9 cellular contexts compared by ENCODE assay signal in the genomic region with DNA sequence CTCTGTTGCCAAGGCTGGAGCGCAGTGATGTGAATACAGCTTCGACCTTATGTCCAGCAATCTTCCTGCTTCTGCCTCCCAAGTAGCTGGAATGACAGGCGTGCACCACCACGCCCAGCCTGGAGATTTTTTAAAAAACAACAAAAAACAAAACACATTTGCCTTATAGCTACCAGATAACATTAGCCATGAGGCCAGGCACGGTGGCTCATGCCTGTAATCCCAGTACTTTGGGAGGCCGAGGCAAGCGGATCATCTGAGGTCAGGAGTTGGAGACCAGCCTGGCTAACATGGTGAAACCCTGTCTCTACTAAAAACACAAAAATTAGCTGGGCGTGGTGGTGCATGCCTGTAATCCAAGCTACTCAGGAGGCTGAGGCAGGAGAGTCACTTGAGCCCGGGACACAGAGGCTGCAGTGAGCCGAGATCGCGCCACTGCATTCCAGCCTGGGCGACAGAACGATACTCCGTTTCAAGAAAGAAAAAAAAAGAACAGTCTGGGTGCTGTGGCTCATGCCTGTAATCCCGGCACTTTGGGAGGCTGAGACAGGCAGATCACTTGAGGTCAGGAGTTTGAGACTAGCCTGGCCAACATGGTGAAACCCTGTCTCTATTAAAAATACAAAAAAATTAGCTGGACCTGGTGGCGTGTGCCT. TPM values are rescaled to one million over a fixed set of nuclear protein-coding genes. Genes with fewer than 3 reads are reported as not detected.
DNase-seq lines count a peak whose midpoint lies in the region; TF ChIP-seq lines count a peak whose summit lies in the region.
"Not testable (repeated sequence)": the region's sequence is repeated elsewhere in the genome, so short reads cannot be mapped to it uniquely, and the experiment has no call there.
"Had no signal": no experiment of that assay in that cellular context is flagged by ENCODE, and none has a peak within 500 bp of the region (broad histone marks: within the 10 kb centered on the region; RNA-seq: fewer than 3 reads in every experiment).

No MANE protein-coding gene starts in this region.

- not testable (repeated sequence) for DNase-seq in HFFc6; SJCRH30; fibroblast of lung (ENCODE audit: low read depth in 2 of 2); left ventricle myocardium inferior; sigmoid colon; type B pancreatic cell (ENCODE audit: extremely low spot score, unreplicated experiment)
- DNase-seq in brain microvascular endothelial cell, result peak; percentile 20

- H3K9ac ChIP-seq in fibroblast of lung (ENCODE audit: insufficient read depth, low read length), result not testable (repeated sequence)

- H3K27ac Mint-ChIP-seq in HFFc6, result peak overlapping the region; percentile 12; the same call in 1 of the 2 replicates
- H3K27ac Mint-ChIP-seq in nephron, result peak overlapping the region; percentile 90 to 97 (median 92)
- H3K27ac Mint-ChIP-seq in type B pancreatic cell, result peak overlapping the region; percentile 67

- not testable (repeated sequence) for TF ChIP-seq CTCF in HFFc6 (IDR thresholded peaks at IDR 0.05); brain microvascular endothelial cell (IDR thresholded peaks at IDR 0.05; ENCODE audit: low read depth, low read length, missing control alignments); fibroblast of lung (conservative IDR thresholded peaks at IDR 0.05 in 1 of 2, IDR thresholded peaks at IDR 0.05 in 1 of 2; ENCODE audit: low read depth in 1 of 2, low read length in 2 of 2); left ventricle myocardium inferior (IDR thresholded peaks at IDR 0.05; ENCODE audit: borderline replicate concordance); nephron (IDR thresholded peaks at IDR 0.05; ENCODE audit: unreplicated experiment in 3 of 3); sigmoid colon (IDR thresholded peaks at IDR 0.05); type B pancreatic cell (conservative IDR thresholded peaks at IDR 0.05)

- TF ChIP-seq POLR2A in sigmoid colon (IDR thresholded peaks at IDR 0.05), result not testable (repeated sequence)

- H3K4me3 ChIP-seq in SJCRH30; brain microvascular endothelial cell (ENCODE audit: low read depth, low read length); fibroblast of lung (replicated peaks in 1 of 4; ENCODE audit: control extremely low read depth in 1 of 4, insufficient read depth in 1 of 4, low read depth in 3 of 4, low read length in 4 of 4); left ventricle myocardium inferior; sigmoid colon: not testable (repeated sequence)

- H2AFZ ChIP-seq in fibroblast of lung (ENCODE audit: low read length), result not testable (repeated sequence)

- not testable (repeated sequence) for H3K9me3 Mint-ChIP-seq in HFFc6, nephron, type B pancreatic cell

- H3K27me3 Mint-ChIP-seq in HFFc6 (ENCODE audit: insufficient read depth); nephron (ENCODE audit: low read depth); type B pancreatic cell: not testable (repeated sequence)

- 93 to 94% methylated on average over 17 of the region's 17 CpGs for WGBS in sigmoid colon, 2 donors

- intact Hi-C loops in left ventricle myocardium inferior (cut with micrococcal nuclease); sigmoid colon (cut with DNase I): not testable (repeated sequence)

- H3K9me3 ChIP-seq in SJCRH30 (replicated peaks); fibroblast of lung (ENCODE audit: control insufficient read depth, insufficient read depth, low read depth, low read length); left ventricle myocardium inferior (replicated peaks); sigmoid colon: not testable (repeated sequence)

- not testable (repeated sequence) for H3K36me3 Mint-ChIP-seq in HFFc6 (ENCODE audit: low read depth); type B pancreatic cell
- peaks cover 27% of the 10 kb centered on the region for H3K36me3 Mint-ChIP-seq in nephron (ENCODE audit: low read depth)

- not testable (repeated sequence) for H3K27me3 ChIP-seq in SJCRH30; brain microvascular endothelial cell (replicated peaks); fibroblast of lung (ENCODE audit: control insufficient read depth, insufficient read depth, low read length); left ventricle myocardium inferior (ENCODE audit: low read depth); sigmoid colon

- H3K27ac ChIP-seq in SJCRH30 (peak overlapping the region; percentile 79; the same call in 1 of the 2 replicates), brain microvascular endothelial cell (peak overlapping the region; percentile 14), fibroblast of lung (ENCODE audit: insufficient read depth, low read length) (peak overlapping the region; percentile 88), left ventricle myocardium inferior (replicated peaks) (peak overlapping the region; percentile 89), sigmoid colon (peak overlapping the region; percentile 2 to 84 (median 70))

- H3K4me1 ChIP-seq in SJCRH30 (peaks cover 18% of the 10 kb centered on the region), fibroblast of lung (ENCODE audit: control insufficient read depth, extremely low read depth, insufficient read depth, low read length) (peaks cover 30% of the 10 kb centered on the region), left ventricle myocardium inferior (peaks cover 77% of the 10 kb centered on the region), sigmoid colon (peaks cover 0 to 33% (median 23%) of the 10 kb centered on the region in 4 donors)

- not testable (repeated sequence) for H3K4me3 Mint-ChIP-seq in HFFc6, nephron, type B pancreatic cell

- H3K4me1 Mint-ChIP-seq in HFFc6 (ENCODE audit: low read depth), result peaks cover 43% of the 10 kb centered on the region
- H3K4me1 Mint-ChIP-seq in nephron, result peaks cover 52% of the 10 kb centered on the region
- H3K4me1 Mint-ChIP-seq in type B pancreatic cell (ENCODE audit: unreplicated experiment), result peaks cover 32% of the 10 kb centered on the region

- H3K36me3 ChIP-seq in SJCRH30; brain microvascular endothelial cell (replicated peaks); fibroblast of lung (ENCODE audit: control insufficient read depth, insufficient read depth, low read length); left ventricle myocardium inferior; sigmoid colon: not testable (repeated sequence)

- H3K4me2 ChIP-seq in fibroblast of lung (ENCODE audit: extremely low read depth, insufficient read depth, low read length), result not testable (repeated sequence)

- not testable (repeated sequence) for H3K79me2 ChIP-seq in fibroblast of lung (ENCODE audit: control insufficient read depth, insufficient read depth, low read length)

- not testable (repeated sequence) for H4K20me1 ChIP-seq in fibroblast of lung (ENCODE audit: control insufficient read depth, extremely low read depth, insufficient read depth, low read length)

- in situ Hi-C loops in brain microvascular endothelial cell (cut with HindIII; ENCODE audit: low pct_ligation_motif_present, low sequenced_read_pairs), result not testable (repeated sequence)

- TF ChIP-seq EP300 in sigmoid colon (IDR thresholded peaks at IDR 0.05), result not testable (repeated sequence)

RNA-seq across cellular contexts. Expression of a gene that starts 15.6 kb away (rescaled TPM):
- under 1 TPM; 0.50 to 0.99 (median 0.58) TPM for total RNA-seq in HFFc6 (2021; fragmentation: NEBNext Ultra II Directional; extraction: Animal tissue kit (Norgen Biotek cat#: 25700))
- total RNA-seq in SJCRH30 (2014; rRNA removed; shearing (Covaris generic)), result 9.2 and 10.7 TPM in 2 replicates
- total RNA-seq in fibroblast of lung (39.0 and 40.8 TPM in 2 replicates), left ventricle myocardium inferior (10.8 TPM), sigmoid colon (10 to 100 TPM in 3 of 4 donors, 1 to 10 TPM in 1; 7.6 to 38.8 (median 13.6) TPM), type B pancreatic cell (ENCODE audit: low replicate concordance) (6.2 and 25.4 TPM in 2 replicates)
- polyA plus RNA-seq in fibroblast of lung (25.8 and 30.6 TPM in 2 replicates), sigmoid colon (10 to 100 TPM in 1 of 3 donors, 1 to 10 TPM in 2; 6.2 to 22.2 (median 7.2) TPM)
- 30.7 and 33.8 TPM in 2 replicates for polyA plus RNA-seq in fibroblast of lung (2012)
- 53.6 and 70.6 TPM in 2 replicates for polyA minus RNA-seq in fibroblast of lung (ENCODE audit: low replicate concordance)
- total RNA-seq: CD4-positive, alpha-beta T cell had no signal

RNA-seq across cellular contexts. Expression of a gene that starts 47.7 kb away (rescaled TPM):
- total RNA-seq in HFFc6 (2021; fragmentation: NEBNext Ultra II Directional; extraction: Animal tissue kit (Norgen Biotek cat#: 25700)), result 10 to 100 TPM in 3 of 6 experiments, 1 to 10 TPM in 3; 9.2 to 13.6 (median 10.0) TPM
- total RNA-seq in SJCRH30 (2014; rRNA removed; shearing (Covaris generic)), result 16.1 and 17.3 TPM in 2 replicates
- 24.9 and 37.5 TPM in 2 replicates for total RNA-seq in fibroblast of lung
- polyA plus RNA-seq in fibroblast of lung, result 7.1 and 9.5 TPM in 2 replicates
- polyA plus RNA-seq in fibroblast of lung (2012), result 7.9 and 11.0 TPM in 2 replicates
- 7.0 and 12.7 TPM in 2 replicates for polyA minus RNA-seq in fibroblast of lung (ENCODE audit: low replicate concordance)
- 8.5 TPM for total RNA-seq in left ventricle myocardium inferior
- total RNA-seq in sigmoid colon, result 10 to 100 TPM; 20.1 to 22.1 (median 20.8) TPM
- 10 to 100 TPM; 14.8 to 24.0 (median 15.6) TPM for polyA plus RNA-seq in sigmoid colon
- 16.3 and 29.5 TPM in 2 replicates for total RNA-seq in type B pancreatic cell (ENCODE audit: low replicate concordance)

Comparison
In these comparisons a context has a peak if more than half of its experiments do, and no peak if none do; other contexts are left out.
1. H3K27ac Mint-ChIP-seq: peak in every context shown above with its lines; median percentile 92 in nephron; 67 in type B pancreatic cell; 12 in HFFc6.
2. H3K27ac ChIP-seq: peak in every context shown above with its lines; median percentile 89 in left ventricle myocardium inferior; 88 in fibroblast of lung; 79 in SJCRH30; 70 in sigmoid colon; 14 in brain microvascular endothelial cell.